ENCODE assay signal across 11 cellular contexts in the genomic region with DNA sequence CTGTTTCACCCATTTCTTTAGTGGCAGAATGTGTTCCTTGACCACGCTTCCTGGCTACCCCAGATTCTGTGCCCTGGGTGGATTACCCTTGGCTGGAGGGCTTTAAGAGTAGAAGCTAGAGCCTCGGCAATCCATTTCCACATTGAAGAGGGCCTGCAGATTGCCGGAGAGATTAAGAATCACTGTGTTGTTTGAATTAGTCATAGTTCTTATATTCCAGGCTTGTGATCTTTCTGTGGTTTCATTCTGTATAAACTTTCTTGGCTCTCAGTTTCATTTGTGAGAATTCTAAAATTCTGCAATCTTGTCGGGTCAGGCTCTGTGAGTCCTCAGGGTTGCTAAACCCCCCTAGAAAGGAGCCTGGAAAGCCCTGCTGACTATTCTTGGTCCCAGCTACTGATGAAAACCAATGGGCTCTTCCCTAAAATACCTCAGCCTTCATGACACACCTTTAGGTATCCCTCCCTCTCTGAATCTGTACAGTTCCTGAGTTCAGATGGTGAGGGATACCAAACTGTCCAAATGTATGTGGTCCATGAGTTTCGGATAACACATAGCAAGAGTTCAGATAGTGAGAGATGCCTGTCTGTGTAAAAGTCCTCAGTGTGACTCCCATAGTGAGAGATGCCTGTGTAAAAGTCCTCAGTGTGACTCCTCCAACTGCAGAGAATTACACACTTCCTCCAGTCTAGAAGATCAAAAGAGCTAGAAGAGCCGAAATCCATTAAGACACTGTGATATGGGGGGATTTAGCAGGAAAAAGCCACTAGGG. TPM values are rescaled to one million over a fixed set of nuclear protein-coding genes. Genes with fewer than 3 reads are reported as not detected.
DNase-seq lines count a peak whose midpoint lies in the region; ATAC-seq and TF ChIP-seq lines count a peak whose summit lies in the region.
"Had no signal": no experiment of that assay in that cellular context is flagged by ENCODE, and none has a peak within 500 bp of the region (broad histone marks: within the 10 kb centered on the region; RNA-seq: fewer than 3 reads in every experiment).

No MANE protein-coding gene starts in this region.

- H2BK5ac ChIP-seq in neuronal stem cell (ENCODE audit: low read length) = no peak overlapping the region

- no peaks in the 10 kb centered on the region for H3K27me3 ChIP-seq in CD4-positive, alpha-beta memory T cell (ENCODE audit: insufficient read depth, low read length)
- H3K27me3 ChIP-seq in brain microvascular endothelial cell (replicated peaks) (no peaks in the 10 kb centered on the region), neuronal stem cell (ENCODE audit: control insufficient read depth in 3 of 3, insufficient read depth in 3 of 3, low read depth in 1 of 3, low read length in 3 of 3) (no peaks in the 10 kb centered on the region)

- POLR2A ChIA-PET in CD4-positive, alpha-beta memory T cell (lab: Charles Lee; ENCODE audit: partially characterized antibody) = interaction anchor here (1.0 to 2.5 kb wide), 2 partner anchors 56 to 241 kb away, joined by 3 to 11 read pairs; a partner anchor contains a TSS

- intact Hi-C loops in CD4-positive, alpha-beta memory T cell (cut with micrococcal nuclease) = loop anchor here (5.0 kb wide), 4 partner anchors 42 to 1952 kb away; a partner anchor contains a TSS

- no peak overlapping the region for H2BK15ac ChIP-seq in neuronal stem cell (ENCODE audit: low read length)

- peaks cover 45% of the 10 kb centered on the region for H3K4me1 ChIP-seq in CD4-positive, alpha-beta memory T cell (ENCODE audit: insufficient read depth, low read length)
- H3K4me1 ChIP-seq in neuronal stem cell (ENCODE audit: control insufficient read depth in 2 of 2, insufficient read depth in 1 of 2, low read depth in 1 of 2, low read length in 2 of 2) = no peaks in the 10 kb centered on the region

- H2BK120ac ChIP-seq in neuronal stem cell (ENCODE audit: low read depth, low read length) = no peak overlapping the region

- no peak overlapping the region for H4K91ac ChIP-seq in neuronal stem cell (ENCODE audit: low read depth, low read length, poor library complexity)

- H2AK5ac ChIP-seq in neuronal stem cell (ENCODE audit: low read depth, low read length) = no peak overlapping the region

- no peaks in the 10 kb centered on the region for H3K9me3 Mint-ChIP-seq in CD4-positive, alpha-beta memory T cell

- H3K36me3 Mint-ChIP-seq in CD4-positive, alpha-beta memory T cell = peaks cover 16 to 48% of the 10 kb centered on the region in 2 donors

- H3K4me2 ChIP-seq in neuronal stem cell (ENCODE audit: insufficient read depth, low read length, poor library complexity, severe bottlenecking) = no peak overlapping the region

- no peak overlapping the region for H3K18ac ChIP-seq in neuronal stem cell (ENCODE audit: low read length)

- H3K23ac ChIP-seq in neuronal stem cell (ENCODE audit: low read depth, low read length, poor library complexity) = no peak overlapping the region

- no peak for ATAC-seq in HG02678 (IDR thresholded peaks at IDR 0.05; ENCODE audit: unreplicated experiment)
- ATAC-seq in activated CD4-positive, CD25-positive, alpha-beta regulatory T cell treated with anti-CD3 and anti-CD28 coated beads, Interleukin-2, amount 50 U/mL, for 24 hours = no peak

- H3K4ac ChIP-seq in neuronal stem cell (ENCODE audit: low read length) = no peak overlapping the region

- peak overlapping the region; percentile 49 for H2AFZ ChIP-seq in neuronal stem cell (ENCODE audit: low read length)

- H3K4me3 ChIP-seq in CD4-positive, alpha-beta memory T cell (ENCODE audit: low read length in 2 of 2) = peak overlapping the region in 1 of 2 donors; percentile 3
- H3K4me3 ChIP-seq in brain microvascular endothelial cell (ENCODE audit: low read depth, low read length) = no peak overlapping the region
- no peak overlapping the region for H3K4me3 ChIP-seq in neuronal stem cell (ENCODE audit: low read length in 2 of 2)

- H3K4me3 Mint-ChIP-seq in CD4-positive, alpha-beta memory T cell = peak overlapping the region in 7 of 8 donors; percentile 22 to 78 (median 48)

- peak overlapping the region; percentile 90 to 99 (median 99) for H3K27ac Mint-ChIP-seq in CD4-positive, alpha-beta memory T cell

- H3K9ac ChIP-seq in neuronal stem cell (ENCODE audit: low read depth, low read length, poor library complexity) = no peak overlapping the region

- peak in 1 of 5 donors; percentile 55 for DNase-seq in CD4-positive, alpha-beta memory T cell
- DNase-seq in M059J (ENCODE audit: low read depth) (peak; percentile 84), brain microvascular endothelial cell (peak; percentile 63), neuronal stem cell (ENCODE audit: low spot score) (no peak), NCI-H2081 treated with DMSO at 0.1 percent for 48 hours (lab: John Stamatoyannopoulos, UW) (no peak)
- no peak for DNase-seq in activated effector memory CD4-positive, alpha-beta T cell treated with Interleukin-2 at 50 U/mL for 16 hours
- DNase-seq: activated gamma-delta T cell, NCI-H187 treated with DMSO at 0.1 percent for 48 hours, SHP77 treated with DMSO at 0.1 percent for 48 hours had no signal

- peaks cover 44 to 69% (median 54%) of the 10 kb centered on the region in 4 donors for H3K4me1 Mint-ChIP-seq in CD4-positive, alpha-beta memory T cell

- H3K9me3 ChIP-seq in CD4-positive, alpha-beta memory T cell (ENCODE audit: control insufficient read depth in 1 of 2, low read length in 2 of 2) = no peaks in the 10 kb centered on the region
- peaks cover 0 to 4% of the 10 kb centered on the region in 2 donors for H3K9me3 ChIP-seq in neuronal stem cell (replicated peaks in 1 of 2; ENCODE audit: control insufficient read depth in 2 of 2, insufficient read depth in 1 of 2, low read depth in 1 of 2, low read length in 2 of 2)

- no peaks in the 10 kb centered on the region for H3K79me1 ChIP-seq in neuronal stem cell (ENCODE audit: low read depth, low read length)

- TF ChIP-seq CTCF in brain microvascular endothelial cell (IDR thresholded peaks at IDR 0.05; ENCODE audit: low read depth, low read length, missing control alignments) = no peak

- in situ Hi-C loops in brain microvascular endothelial cell (cut with HindIII; ENCODE audit: low pct_ligation_motif_present, low sequenced_read_pairs) = no loop called here

- CTCF ChIA-PET in CD4-positive, alpha-beta memory T cell (lab: Charles Lee; ENCODE audit: partially characterized antibody) = interaction anchor here (0.7 to 1.1 kb wide), 2 partner anchors 47 to 56 kb away, joined by 3 to 4 read pairs; a partner anchor contains a TSS

- H3K27me3 Mint-ChIP-seq in CD4-positive, alpha-beta memory T cell = no peaks in the 10 kb centered on the region

- H2BK12ac ChIP-seq in neuronal stem cell (ENCODE audit: low read length) = no peak overlapping the region

- peaks cover 7% of the 10 kb centered on the region for H3K36me3 ChIP-seq in CD4-positive, alpha-beta memory T cell (ENCODE audit: insufficient read depth, low read length)
- H3K36me3 ChIP-seq in brain microvascular endothelial cell (replicated peaks) (no peaks in the 10 kb centered on the region), neuronal stem cell (replicated peaks in 1 of 2; ENCODE audit: control insufficient read depth in 2 of 2, insufficient read depth in 2 of 2, low read length in 2 of 2) (no peaks in the 10 kb centered on the region)

- no peak overlapping the region for H4K8ac ChIP-seq in neuronal stem cell (ENCODE audit: low read depth, low read length)

- no CpG with 5 or more reads among the region's 6 CpGs for WGBS in neuronal stem cell (ENCODE audit: extremely low coverage in 2 of 2, insufficient read length in 2 of 2, insufficient replicate concordance in 1 of 2), 2 donors

- H3K27ac ChIP-seq in CD4-positive, alpha-beta memory T cell (ENCODE audit: low read depth, low read length) = peak overlapping the region; percentile 22
- peak overlapping the region; percentile 59 for H3K27ac ChIP-seq in brain microvascular endothelial cell
- no peak overlapping the region for H3K27ac ChIP-seq in neuronal stem cell (replicated peaks; ENCODE audit: low read length)

- H3K14ac ChIP-seq in neuronal stem cell (ENCODE audit: low read length) = no peak overlapping the region

RNA-seq across cellular contexts. Expression of a gene that starts 4.3 kb away (rescaled TPM):
- 100 to 1,000 TPM; 138 to 139 TPM for total RNA-seq in CD4-positive, alpha-beta memory T cell
- 10 to 100 TPM; 90.4 to 97.3 TPM for polyA plus RNA-seq in CD4-positive, alpha-beta memory T cell
- total RNA-seq in M059J (2014; rRNA removed; shearing (Covaris generic)) = 48.3 and 55.6 TPM in 2 replicates
- polyA plus RNA-seq in neuronal stem cell (2013, experiment 1 of 2) = 4.6 TPM
- polyA plus RNA-seq in neuronal stem cell (2013, experiment 2 of 2) = 4.8 TPM

RNA-seq across cellular contexts. Expression of a gene that starts 56.0 kb away (rescaled TPM):
- 10 to 100 TPM; 27.6 to 28.2 TPM for total RNA-seq in CD4-positive, alpha-beta memory T cell
- 10 to 100 TPM; 11.0 to 15.5 TPM for polyA plus RNA-seq in CD4-positive, alpha-beta memory T cell
- total RNA-seq in M059J (2014; rRNA removed; shearing (Covaris generic)) = 4.9 and 8.0 TPM in 2 replicates
- polyA plus RNA-seq in neuronal stem cell (2013, experiment 1 of 2) = 4.1 TPM
- 4.3 TPM for polyA plus RNA-seq in neuronal stem cell (2013, experiment 2 of 2)

RNA-seq across cellular contexts. Expression of a gene that starts 56.2 kb away (rescaled TPM):
- total RNA-seq in CD4-positive, alpha-beta memory T cell = 1 to 10 TPM; 5.7 to 7.7 TPM
- 1 to 10 TPM; 4.1 to 6.5 TPM for polyA plus RNA-seq in CD4-positive, alpha-beta memory T cell
- total RNA-seq in M059J (2014; rRNA removed; shearing (Covaris generic)) = 0.94 and 3.1 TPM in 2 replicates
- polyA plus RNA-seq in neuronal stem cell (2013, experiment 1 of 2) = 13.7 TPM
- 13.9 TPM for polyA plus RNA-seq in neuronal stem cell (2013, experiment 2 of 2)

Comparison
In these comparisons a context has a peak if more than half of its experiments do, and no peak if none do; other contexts are left out.
1. DNase-seq: peak in M059J (single experiment) and brain microvascular endothelial cell (single experiment); none in neuronal stem cell (single experiment), activated effector memory CD4-positive, alpha-beta T cell treated with Interleukin-2 at 50 U/mL for 16 hours (single experiment) and NCI-H2081 treated with DMSO at 0.1 percent for 48 hours (single experiment).